19 cellular contexts compared by ENCODE assay signal in the genomic region with DNA sequence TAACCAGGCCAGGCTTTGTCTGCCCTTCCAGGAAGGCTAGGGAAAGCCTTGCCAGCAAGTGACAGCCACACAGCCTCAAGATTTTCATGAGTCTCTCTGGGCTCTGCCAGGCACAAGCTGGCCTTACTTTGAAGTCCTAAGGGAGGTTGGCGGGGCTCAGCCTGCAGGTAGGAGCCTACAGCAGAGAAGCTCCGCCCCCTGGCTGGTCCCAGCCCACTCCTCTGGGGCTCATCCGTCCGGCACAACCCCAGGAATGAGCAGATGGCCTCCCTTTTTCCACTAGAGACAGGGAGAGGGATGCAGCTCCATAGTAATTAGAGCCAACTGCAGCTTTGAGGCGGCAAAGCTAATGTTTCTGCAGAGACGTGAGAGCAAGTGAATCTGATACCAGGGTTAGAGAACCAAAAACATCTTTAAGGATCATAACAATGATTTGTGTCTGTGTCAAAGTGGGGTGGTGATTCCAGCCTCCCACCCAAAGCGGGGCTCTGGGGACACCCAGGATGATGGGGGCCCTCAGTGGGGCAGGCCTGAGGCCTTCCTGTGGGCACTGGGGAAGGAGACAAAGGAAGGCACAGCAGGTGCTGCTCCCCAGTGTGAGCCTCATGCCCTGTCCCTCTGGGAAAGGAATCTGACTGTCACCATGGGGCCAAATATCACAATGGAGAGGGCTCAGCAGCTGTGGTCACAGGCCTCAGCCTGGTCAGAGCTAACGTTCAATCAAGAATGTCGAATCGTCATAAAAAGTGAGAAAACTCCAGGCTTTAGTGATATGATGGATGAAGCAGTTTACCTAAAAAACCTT.
A peak's percentile ranks its signal among the peaks of the same experiment; 100 is the strongest.
DNase-seq lines count a peak whose midpoint lies in the region; TF ChIP-seq lines count a peak whose summit lies in the region.
"Had no signal": no experiment of that assay in that cellular context is flagged by ENCODE, and none has a peak within 500 bp of the region (broad histone marks: within the 10 kb centered on the region; RNA-seq: fewer than 3 reads in every experiment).

No MANE protein-coding gene starts in this region.

- H3K4me3 ChIP-seq in H7 (ENCODE audit: insufficient read depth, low read depth, low read length) (no peak overlapping the region), spleen (no peak overlapping the region)
- H3K4me3 ChIP-seq: breast epithelium, testis had no signal

- DNase-seq in H7, result peak; percentile 88
- DNase-seq in NCI-H524 (lab: John Stamatoyannopoulos, UW), result peak; percentile 91 to 97
- peak; percentile 73 for DNase-seq in glutamatergic neuron
- peak; percentile 47 for DNase-seq in spleen
- DNase-seq in anterior cingulate cortex (lab: John Stamatoyannopoulos, UW), result no peak
- no peak for DNase-seq in NCI-H226
- no peak for DNase-seq in NCI-H128 (lab: John Stamatoyannopoulos, UW; ENCODE audit: unreplicated experiment)
- DNase-seq: activated CD4-positive, alpha-beta T cell treated with anti-CD3 and anti-CD28 coated beads for 36 hours; Caco-2; foreskin fibroblast; left cardiac atrium; NCI-H1417 treated with DMSO at 0.1 percent for 48 hours; stimulated activated CD4-positive, alpha-beta T cell treated with anti-CD3 and anti-CD28 coated beads, Interleukin-12 subunit alpha, Interleukin-12 subunit beta, amount 100 ng/mL, for 4 hours; testis had no signal

- H3K4me1 Mint-ChIP-seq in glutamatergic neuron (ENCODE audit: low read depth, unreplicated experiment), result peaks cover 39% of the 10 kb centered on the region
- H3K4me1 Mint-ChIP-seq: activated CD4-positive, alpha-beta T cell treated with anti-CD3 and anti-CD28 coated beads for 36 hours; activated T-helper 17 cell treated with anti-CD3 and anti-CD28 coated beads, Interleukin-2, amount 50 U/mL, for 72 hours had no signal

- H3K4me3 Mint-ChIP-seq in glutamatergic neuron (ENCODE audit: unreplicated experiment), result peak overlapping the region; percentile 69
- H3K4me3 Mint-ChIP-seq: activated CD4-positive, alpha-beta T cell treated with anti-CD3 and anti-CD28 coated beads for 36 hours; activated T-helper 17 cell treated with anti-CD3 and anti-CD28 coated beads, Interleukin-2, amount 50 U/mL, for 72 hours; dendritic cell treated with granulocyte-macrophage colony-stimulating factor and Interleukin-4, amounts not matched to agents 40 ng/mL and 50 ng/mL, for 4 days; natural killer cell treated with Interleukin-12 subunit alpha and Interleukin-12 subunit beta and Interleukin-15 and Interleukin-18, amount 100 ng/mL, for 72 hours had no signal

- no peaks in the 10 kb centered on the region for H3K27me3 ChIP-seq in H7 (ENCODE audit: control insufficient read depth, insufficient read depth, low read length)
- peaks cover 0 to 43% (median 0%) of the 10 kb centered on the region in 7 donors for H3K27me3 ChIP-seq in spleen (replicated peaks in 1 of 7)
- H3K27me3 ChIP-seq: testis had no signal

- peaks cover 13% of the 10 kb centered on the region for H3K36me3 Mint-ChIP-seq in glutamatergic neuron (ENCODE audit: unreplicated experiment)
- H3K36me3 Mint-ChIP-seq: natural killer cell treated with Interleukin-12 subunit alpha and Interleukin-12 subunit beta and Interleukin-15 and Interleukin-18, amount 100 ng/mL, for 72 hours had no signal

- H3K9me3 Mint-ChIP-seq in glutamatergic neuron (ENCODE audit: unreplicated experiment), result peaks cover 21% of the 10 kb centered on the region
- H3K9me3 Mint-ChIP-seq: activated T-helper 17 cell treated with anti-CD3 and anti-CD28 coated beads, Interleukin-2, amount 50 U/mL, for 72 hours; dendritic cell treated with granulocyte-macrophage colony-stimulating factor and Interleukin-4, amounts not matched to agents 40 ng/mL and 50 ng/mL, for 4 days; natural killer cell treated with Interleukin-12 subunit alpha and Interleukin-12 subunit beta and Interleukin-15 and Interleukin-18, amount 100 ng/mL, for 72 hours had no signal

- H3K9me3 ChIP-seq in spleen, result peaks cover 0 to 25% (median 16%) of the 10 kb centered on the region in 8 donors
- H3K9me3 ChIP-seq: testis had no signal

- peak overlapping the region; percentile 99 for H3K27ac Mint-ChIP-seq in glutamatergic neuron (ENCODE audit: unreplicated experiment)
- H3K27ac Mint-ChIP-seq: activated CD4-positive, alpha-beta T cell treated with anti-CD3 and anti-CD28 coated beads for 36 hours; activated T-helper 17 cell treated with anti-CD3 and anti-CD28 coated beads, Interleukin-2, amount 50 U/mL, for 72 hours; dendritic cell treated with granulocyte-macrophage colony-stimulating factor and Interleukin-4, amounts not matched to agents 40 ng/mL and 50 ng/mL, for 4 days; natural killer cell treated with Interleukin-12 subunit alpha and Interleukin-12 subunit beta and Interleukin-15 and Interleukin-18, amount 100 ng/mL, for 72 hours had no signal

- WGBS in spleen, 5 donors, result 72 to 88% (median 76%) methylated on average over 7 to 10 of the region's 10 CpGs

- TF ChIP-seq POLR2A in spleen (IDR thresholded peaks at IDR 0.05), result no peak

- H3K4me1 ChIP-seq in spleen, result no peaks in the 10 kb centered on the region
- H3K4me1 ChIP-seq: breast epithelium, Caco-2, testis had no signal

- no peak for TF ChIP-seq CTCF in glutamatergic neuron (IDR thresholded peaks at IDR 0.05; ENCODE audit: partially characterized antibody, unreplicated experiment)
- TF ChIP-seq CTCF in spleen (IDR thresholded peaks at IDR 0.05 in 8 of 11, conservative IDR thresholded peaks at IDR 0.05 in 3 of 11), result no peak

- peaks cover 21% of the 10 kb centered on the region for H3K27me3 Mint-ChIP-seq in glutamatergic neuron (ENCODE audit: unreplicated experiment)
- H3K27me3 Mint-ChIP-seq: dendritic cell treated with granulocyte-macrophage colony-stimulating factor and Interleukin-4, amounts not matched to agents 40 ng/mL and 50 ng/mL, for 4 days; natural killer cell treated with Interleukin-12 subunit alpha and Interleukin-12 subunit beta and Interleukin-15 and Interleukin-18, amount 100 ng/mL, for 72 hours had no signal

- intact Hi-C loops in spleen (cut with DNase I; ENCODE audit: low total_unique reads), result no loop called here

- no peak overlapping the region for H3K27ac ChIP-seq in spleen
- H3K27ac ChIP-seq: breast epithelium, epithelial cell of prostate, testis had no signal

- H3K36me3 ChIP-seq in H7 (replicated peaks; ENCODE audit: control insufficient read depth, insufficient read depth, low read length) (no peaks in the 10 kb centered on the region), spleen (no peaks in the 10 kb centered on the region)
- H3K36me3 ChIP-seq: breast epithelium had no signal

Comparison
In these comparisons a context has a peak if more than half of its experiments do, and no peak if none do; other contexts are left out.
1. DNase-seq: peak in H7 (single experiment), NCI-H524 (2 of 2), glutamatergic neuron (single experiment) and spleen (single experiment); none in anterior cingulate cortex (0 of 58), NCI-H226 (single experiment) and NCI-H128 (single experiment).